2 cellular contexts compared by ENCODE assay signal in the genomic region with DNA sequence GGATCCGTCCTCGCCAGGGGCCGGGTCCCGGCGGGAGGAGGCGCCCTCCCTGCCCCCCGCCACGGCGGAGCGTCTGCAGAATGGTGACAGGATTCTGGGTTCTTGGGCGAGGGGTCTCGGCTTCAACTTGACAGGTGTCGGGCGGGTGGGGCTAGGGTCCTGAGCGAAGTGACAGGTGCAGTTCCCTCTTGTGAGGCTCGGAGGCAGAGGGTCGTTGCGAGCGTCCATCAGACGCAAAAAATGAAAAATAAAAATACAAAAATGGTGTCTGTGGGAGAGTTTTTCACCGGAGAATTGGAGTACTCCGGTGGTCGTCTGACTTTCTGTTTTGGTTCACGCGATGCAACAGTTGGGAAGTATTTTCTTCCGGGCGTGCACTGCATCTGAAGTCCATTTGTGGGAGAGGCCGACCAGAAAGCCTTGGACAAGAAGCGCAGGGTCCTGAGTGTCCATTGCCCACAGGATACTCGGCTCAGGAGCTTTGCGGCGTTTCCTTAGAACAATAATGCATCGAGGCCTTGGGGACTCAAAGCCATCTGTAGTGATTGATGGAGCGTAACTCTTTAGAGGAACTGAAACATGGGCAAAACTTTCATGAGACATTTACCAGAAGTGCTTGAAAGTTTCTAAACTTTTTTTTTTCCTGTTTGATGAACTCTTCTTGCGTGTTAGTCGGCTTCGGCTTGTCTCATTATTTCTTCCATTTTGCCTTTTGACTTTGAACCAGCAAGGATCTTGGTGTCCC.
TF ChIP-seq lines count a peak whose summit lies in the region.

No MANE protein-coding gene starts in this region.

TF ChIP-seq in SK-N-SH, 30 proteins besides CTCF, POLR2A, EP300 and RAD21 (continued from another document):
- TF ChIP-seq MAX (IDR thresholded peaks at IDR 0.05; ENCODE audit: low read depth) (peak; percentile 34; the same call in 1 of the 2 replicates), EZH2phosphoT487 (IDR thresholded peaks at IDR 0.05; ENCODE audit: borderline replicate concordance, low read depth) (no peak), MXI1 (IDR thresholded peaks at IDR 0.05; ENCODE audit: low read depth, low read length) (0 out of 2 replicates have a peak, but pooled peaks have one; percentile 46), CHD2 (IDR thresholded peaks at IDR 0.05; ENCODE audit: low read length, partially characterized antibody) (peak; percentile 12)

TF ChIP-seq in HepG2, 621 proteins besides CTCF, POLR2A, EP300 and RAD21 (continues in another document):
- TF ChIP-seq, protein P1, sequence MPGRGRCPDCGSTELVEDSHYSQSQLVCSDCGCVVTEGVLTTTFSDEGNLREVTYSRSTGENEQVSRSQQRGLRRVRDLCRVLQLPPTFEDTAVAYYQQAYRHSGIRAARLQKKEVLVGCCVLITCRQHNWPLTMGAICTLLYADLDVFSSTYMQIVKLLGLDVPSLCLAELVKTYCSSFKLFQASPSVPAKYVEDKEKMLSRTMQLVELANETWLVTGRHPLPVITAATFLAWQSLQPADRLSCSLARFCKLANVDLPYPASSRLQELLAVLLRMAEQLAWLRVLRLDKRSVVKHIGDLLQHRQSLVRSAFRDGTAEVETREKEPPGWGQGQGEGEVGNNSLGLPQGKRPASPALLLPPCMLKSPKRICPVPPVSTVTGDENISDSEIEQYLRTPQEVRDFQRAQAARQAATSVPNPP (CRISPR knock-in tag; IDR thresholded peaks at IDR 0.05) = no peak
- peak; percentile 39; the same call in 1 of the 2 replicates for TF ChIP-seq KMT2B (CRISPR knock-in tag; IDR thresholded peaks at IDR 0.05)
- peak; percentile 75; the same call in 1 of the 2 replicates for TF ChIP-seq SRY (CRISPR knock-in tag; IDR thresholded peaks at IDR 0.05)
- TF ChIP-seq ZNF142 (CRISPR knock-in tag; IDR thresholded peaks at IDR 0.05) = 0 out of 2 replicates have a peak, but pooled peaks have one; percentile 6
- TF ChIP-seq RFXANK (CRISPR knock-in tag; IDR thresholded peaks at IDR 0.05) = no peak
- 0 out of 2 replicates have a peak, but pooled peaks have one; percentile 3 for TF ChIP-seq KDM5B (CRISPR knock-in tag; IDR thresholded peaks at IDR 0.05; ENCODE audit: borderline replicate concordance)
- peak; percentile 48; the same call in 1 of the 2 replicates for TF ChIP-seq ISX (CRISPR knock-in tag; conservative IDR thresholded peaks at IDR 0.05)
- no peak for TF ChIP-seq ZNF564 (CRISPR knock-in tag; IDR thresholded peaks at IDR 0.05)
- TF ChIP-seq CSRNP2 (CRISPR knock-in tag; conservative IDR thresholded peaks at IDR 0.05; ENCODE audit: low read depth) = 0 out of 2 replicates have a peak, but pooled peaks have one; percentile 30
- TF ChIP-seq, protein P2, sequence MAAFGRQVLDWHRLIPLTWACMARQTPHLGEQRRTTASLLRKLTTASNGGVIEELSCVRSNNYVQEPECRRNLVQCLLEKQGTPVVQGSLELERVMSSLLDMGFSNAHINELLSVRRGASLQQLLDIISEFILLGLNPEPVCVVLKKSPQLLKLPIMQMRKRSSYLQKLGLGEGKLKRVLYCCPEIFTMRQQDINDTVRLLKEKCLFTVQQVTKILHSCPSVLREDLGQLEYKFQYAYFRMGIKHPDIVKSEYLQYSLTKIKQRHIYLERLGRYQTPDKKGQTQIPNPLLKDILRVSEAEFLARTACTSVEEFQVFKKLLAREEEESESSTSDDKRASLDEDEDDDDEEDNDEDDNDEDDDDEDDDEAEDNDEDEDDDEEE (CRISPR knock-in tag; IDR thresholded peaks at IDR 0.05) = no peak
- peak; percentile 3; the same call in 1 of the 2 replicates for TF ChIP-seq STAG1 (CRISPR knock-in tag; IDR thresholded peaks at IDR 0.05)
- 0 out of 2 replicates have a peak, but pooled peaks have one; percentile 4 for TF ChIP-seq ZMAT3 (CRISPR knock-in tag; conservative IDR thresholded peaks at IDR 0.05)
- 0 out of 2 replicates have a peak, but pooled peaks have one; percentile 27 for TF ChIP-seq KLF12 (CRISPR knock-in tag; IDR thresholded peaks at IDR 0.05; ENCODE audit: borderline replicate concordance)
- TF ChIP-seq SKIL (CRISPR knock-in tag; IDR thresholded peaks at IDR 0.05; ENCODE audit: borderline replicate concordance) = 0 out of 2 replicates have a peak, but pooled peaks have one; percentile 13
- no peak for TF ChIP-seq ZNF513 (CRISPR knock-in tag; conservative IDR thresholded peaks at IDR 0.05)
- no peak for TF ChIP-seq ZNF879 (CRISPR knock-in tag; IDR thresholded peaks at IDR 0.05)
- no peak for TF ChIP-seq ZNF460 (CRISPR knock-in tag; IDR thresholded peaks at IDR 0.05; ENCODE audit: borderline replicate concordance)
- 0 out of 2 replicates have a peak, but pooled peaks have one; percentile 10 for TF ChIP-seq ZNF546 (CRISPR knock-in tag; conservative IDR thresholded peaks at IDR 0.05)
- TF ChIP-seq, protein P3, sequence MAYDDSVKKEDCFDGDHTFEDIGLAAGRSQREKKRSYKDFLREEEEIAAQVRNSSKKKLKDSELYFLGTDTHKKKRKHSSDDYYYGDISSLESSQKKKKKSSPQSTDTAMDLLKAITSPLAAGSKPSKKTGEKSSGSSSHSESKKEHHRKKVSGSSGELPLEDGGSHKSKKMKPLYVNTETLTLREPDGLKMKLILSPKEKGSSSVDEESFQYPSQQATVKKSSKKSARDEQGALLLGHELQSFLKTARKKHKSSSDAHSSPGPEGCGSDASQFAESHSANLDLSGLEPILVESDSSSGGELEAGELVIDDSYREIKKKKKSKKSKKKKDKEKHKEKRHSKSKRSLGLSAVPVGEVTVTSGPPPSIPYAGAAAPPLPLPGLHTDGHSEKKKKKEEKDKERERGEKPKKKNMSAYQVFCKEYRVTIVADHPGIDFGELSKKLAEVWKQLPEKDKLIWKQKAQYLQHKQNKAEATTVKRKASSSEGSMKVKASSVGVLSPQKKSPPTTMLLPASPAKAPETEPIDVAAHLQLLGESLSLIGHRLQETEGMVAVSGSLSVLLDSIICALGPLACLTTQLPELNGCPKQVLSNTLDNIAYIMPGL (CRISPR knock-in tag; IDR thresholded peaks at IDR 0.05; ENCODE audit: borderline replicate concordance in 1 of 2, low read depth in 1 of 2) = 0 out of 4 replicates have a peak, but pooled peaks have one; percentile 4 to 8
- TF ChIP-seq ZNF670 (CRISPR knock-in tag; IDR thresholded peaks at IDR 0.05; ENCODE audit: borderline replicate concordance) = no peak
- TF ChIP-seq SNAPC4 (CRISPR knock-in tag; IDR thresholded peaks at IDR 0.05) = no peak
- TF ChIP-seq ZNF264 (CRISPR knock-in tag; IDR thresholded peaks at IDR 0.05) = 0 out of 2 replicates have a peak, but pooled peaks have one; percentile 38
- no peak for TF ChIP-seq ZNF614 (CRISPR knock-in tag; IDR thresholded peaks at IDR 0.05; ENCODE audit: borderline replicate concordance)
